In the genomic region with DNA sequence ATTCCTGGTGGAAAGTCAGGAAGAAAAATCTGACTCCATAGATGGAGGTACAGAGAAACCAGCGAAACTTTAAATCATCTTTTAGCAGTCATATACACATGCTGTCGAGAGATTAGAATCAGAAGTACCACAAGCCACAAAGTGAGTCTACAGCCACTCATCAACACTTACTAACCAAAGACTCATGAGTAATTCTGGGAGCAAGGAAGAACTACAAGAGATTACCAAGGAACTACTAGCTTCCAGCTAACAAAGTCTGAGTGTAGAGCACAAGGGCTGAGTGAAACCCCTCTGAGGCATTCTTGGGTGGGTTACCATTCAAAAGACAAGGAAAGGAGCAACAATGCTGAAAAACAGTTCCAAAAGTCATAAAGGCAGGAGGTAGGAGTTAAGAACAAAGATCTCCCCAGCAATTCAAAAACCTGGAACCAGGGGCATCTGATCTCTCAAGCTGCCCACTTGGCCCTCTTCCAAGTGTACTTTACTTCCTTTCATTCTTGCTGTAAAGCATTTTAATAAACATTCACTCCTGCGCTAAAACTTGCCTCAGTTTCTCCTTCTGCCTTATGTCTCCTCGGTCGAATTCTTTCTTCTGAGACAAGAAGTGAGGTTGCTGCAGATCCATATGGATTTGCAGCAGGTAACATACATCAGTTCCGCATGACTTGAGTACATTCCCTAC, we compare ENCODE assay signal across 8 cellular contexts. TPM values are rescaled to one million over a fixed set of nuclear protein-coding genes. Genes with fewer than 3 reads are reported as not detected.
DNase-seq lines count a peak whose midpoint lies in the region; ATAC-seq and TF ChIP-seq lines count a peak whose summit lies in the region.

No MANE protein-coding gene starts in this region.

- H4K5ac ChIP-seq in H9 (ENCODE audit: insufficient read length, low read depth, low read length): no peak overlapping the region

- H4K20me1 ChIP-seq in H9 (ENCODE audit: control insufficient read depth, insufficient read depth, insufficient read length): no peaks in the 10 kb centered on the region

- POLR2A ChIA-PET in HEK293 (lab: Yijun Ruan, JAX): interaction anchor here (1.0 kb wide), 1 partner anchor 13 kb away, joined by 5 read pairs; a partner anchor contains a TSS

- H3K56ac ChIP-seq in H9 (ENCODE audit: insufficient read length, low read depth, low read length): no peak overlapping the region

- H3K79me2 ChIP-seq in H9 (ENCODE audit: insufficient read depth, low read length): peaks cover 25% of the 10 kb centered on the region

- H4K91ac ChIP-seq in H9 (ENCODE audit: insufficient read length, low read depth, low read length): no peak overlapping the region

- H3K4me3 ChIP-seq in HEK293 (ENCODE audit: low read depth, low read length) (no peak overlapping the region), stomach (peak overlapping the region in 3 of 4 donors; percentile 2 to 34 (median 19)), upper lobe of left lung (peak overlapping the region in 1 of 4 donors; percentile 22)

- H3K4ac ChIP-seq in H9 (ENCODE audit: low read depth, low read length): no peak overlapping the region

- H3K18ac ChIP-seq in H9 (ENCODE audit: insufficient read length, low read depth, low read length): no peak overlapping the region

- TF ChIP-seq EP300 in stomach (IDR thresholded peaks at IDR 0.05) (no peak), upper lobe of left lung (IDR thresholded peaks at IDR 0.05) (no peak)

- H3K36me3 Mint-ChIP-seq in dendritic cell treated with granulocyte-macrophage colony-stimulating factor and Interleukin-4, amounts not matched to agents 40 ng/mL and 50 ng/mL, for 4 days (ENCODE audit: low read depth): peaks cover 28% of the 10 kb centered on the region
- H3K36me3 Mint-ChIP-seq in H9 (ENCODE audit: insufficient read depth in 1 of 3, low read depth in 3 of 3): peaks cover 28 to 30% (median 29%) of the 10 kb centered on the region in 3 experiments

- no peak overlapping the region for H3T11ph ChIP-seq in H9 (ENCODE audit: low read length)

- CTCF ChIA-PET in HEK293 (lab: Yijun Ruan, JAX): interaction anchor here (1.3 to 2.7 kb wide), 3 partner anchors 10 to 31 kb away, joined by 3 to 16 read pairs (median 4); no protein-coding TSS in a partner anchor

- H2BK5ac ChIP-seq in H9 (ENCODE audit: insufficient read length, low read length): no peak overlapping the region

- no peak for ATAC-seq in upper lobe of left lung (ENCODE audit: low FRiP score in 2 of 2)

- no peak overlapping the region for H3K27ac ChIP-seq in HEK293 (ENCODE audit: extremely low read depth, low read depth, low read length)
- peak overlapping the region; percentile 61 to 77 (median 74) for H3K27ac ChIP-seq in stomach
- H3K27ac ChIP-seq in H9 (ENCODE audit: insufficient read length, low read depth, low read length): no peak overlapping the region
- peak overlapping the region in 1 of 4 donors; percentile 7 for H3K27ac ChIP-seq in upper lobe of left lung

- H3K4me1 Mint-ChIP-seq in dendritic cell treated with granulocyte-macrophage colony-stimulating factor and Interleukin-4, amounts not matched to agents 40 ng/mL and 50 ng/mL, for 4 days (ENCODE audit: low read depth): peaks cover 47% of the 10 kb centered on the region
- peaks cover 28 to 29% of the 10 kb centered on the region in 2 experiments for H3K4me1 Mint-ChIP-seq in H9

- no peak overlapping the region for H2BK12ac ChIP-seq in H9 (ENCODE audit: insufficient read length, low read depth, low read length)

- H3K4me2 ChIP-seq in H9 (ENCODE audit: insufficient read depth, insufficient read length, low read length): no peak overlapping the region

- H2AFZ ChIP-seq in H9 (ENCODE audit: low read length): no peak overlapping the region

- 44 to 77% (median 55%) methylated on average over 6 of the region's 6 CpGs for WGBS in stomach, 5 donors
- no CpG with 5 or more reads among the region's 6 CpGs for WGBS in H9 (ENCODE audit: extremely low coverage, insufficient read length, low lambda C conversion rate)
- 56 to 69% methylated on average over 6 of the region's 6 CpGs for WGBS in upper lobe of left lung, 2 donors

- H3K36me3 ChIP-seq in HEK293 (ENCODE audit: control insufficient read depth in 2 of 2, insufficient read depth in 1 of 2, low read length in 2 of 2) (peaks cover 0 to 26% of the 10 kb centered on the region in 2 experiments; a peak in 2 of 3 replicates), stomach (peaks cover 7 to 19% (median 13%) of the 10 kb centered on the region in 4 donors), upper lobe of left lung (peaks cover 0 to 7% (median 0%) of the 10 kb centered on the region in 4 donors)

- H3K27me3 ChIP-seq in stomach (no peaks in the 10 kb centered on the region), H9 (ENCODE audit: insufficient read depth, low read length) (no peaks in the 10 kb centered on the region), upper lobe of left lung (no peaks in the 10 kb centered on the region)

- no peak overlapping the region for H3K23ac ChIP-seq in H9 (ENCODE audit: insufficient read length, low read depth, low read length)

- peaks cover 3% of the 10 kb centered on the region for H3K79me1 ChIP-seq in H9 (ENCODE audit: insufficient read depth, low read depth, low read length, poor library complexity, severe bottlenecking)

- H4K8ac ChIP-seq in H9 (replicated peaks; ENCODE audit: insufficient read length, low read depth, low read length): no peak overlapping the region

- H3K4me3 Mint-ChIP-seq in dendritic cell treated with granulocyte-macrophage colony-stimulating factor and Interleukin-4, amounts not matched to agents 40 ng/mL and 50 ng/mL, for 4 days: no peak overlapping the region
- no peak overlapping the region for H3K4me3 Mint-ChIP-seq in H9

- intact Hi-C loops in dendritic cell treated with granulocyte-macrophage colony-stimulating factor and Interleukin-4, amounts not matched to agents 40 ng/mL and 50 ng/mL, for 4 days (cut with micrococcal nuclease): no loop called here
- intact Hi-C loops in stomach (cut with DNase I; ENCODE audit: low total_unique reads): no loop called here

- TF ChIP-seq POLR2A in stomach (IDR thresholded peaks at IDR 0.05): no peak
- TF ChIP-seq POLR2A in upper lobe of left lung (IDR thresholded peaks at IDR 0.05): no peak

- H3K9me3 Mint-ChIP-seq in dendritic cell treated with granulocyte-macrophage colony-stimulating factor and Interleukin-4, amounts not matched to agents 40 ng/mL and 50 ng/mL, for 4 days: peaks cover 11% of the 10 kb centered on the region
- peaks cover 23 to 24% of the 10 kb centered on the region in 2 experiments for H3K9me3 Mint-ChIP-seq in H9

- H2BK15ac ChIP-seq in H9 (ENCODE audit: low read depth, low read length): no peak overlapping the region

- no peak overlapping the region for H2AK5ac ChIP-seq in H9 (ENCODE audit: insufficient read length, low read length)

- no peak overlapping the region for H3K14ac ChIP-seq in H9 (ENCODE audit: insufficient read depth, low read length)

- H2BK120ac ChIP-seq in H9 (ENCODE audit: low read depth, low read length, poor library complexity, severe bottlenecking): no peak overlapping the region

- no peak overlapping the region for H3K9ac ChIP-seq in H9 (ENCODE audit: extremely low read depth, insufficient read length, low read length)

- no peak overlapping the region for H2BK20ac ChIP-seq in H9 (ENCODE audit: low read depth, low read length, poor library complexity, severe bottlenecking)

- H3K23me2 ChIP-seq in H9 (ENCODE audit: insufficient read length, low read depth, low read length, poor library complexity, severe bottlenecking): no peaks in the 10 kb centered on the region

- H3K9me3 ChIP-seq in HEK293 (ENCODE audit: control insufficient read depth, insufficient read depth, low read depth, low read length) (no peaks in the 10 kb centered on the region), stomach (peaks cover 0 to 6% (median 0%) of the 10 kb centered on the region in 4 donors), H9 (ENCODE audit: control insufficient read depth, low read depth, low read length) (no peaks in the 10 kb centered on the region), upper lobe of left lung (no peaks in the 10 kb centered on the region)

- peak; percentile 70 for DNase-seq in NCI-H82 (lab: John Stamatoyannopoulos, UW)
- DNase-seq in NCI-H82 treated with DMSO at 0.1 percent for 48 hours (lab: John Stamatoyannopoulos, UW; ENCODE audit: unreplicated experiment): no peak
- DNase-seq in NCI-H2171 (lab: John Stamatoyannopoulos, UW): peak; percentile 15
- no peak for DNase-seq in stomach
- no peak for DNase-seq in H9
- DNase-seq in upper lobe of left lung: no peak

- TF ChIP-seq CTCF in HEK293 (tag by site-specific recombination; IDR thresholded peaks at IDR 0.05): no peak
- no peak for TF ChIP-seq CTCF in stomach (IDR thresholded peaks at IDR 0.05)
- no peak for TF ChIP-seq CTCF in H9 (conservative IDR thresholded peaks at IDR 0.05)
- no peak for TF ChIP-seq CTCF in upper lobe of left lung (IDR thresholded peaks at IDR 0.05)

- no peaks in the 10 kb centered on the region for H3K4me1 ChIP-seq in HEK293 (ENCODE audit: control insufficient read depth, insufficient read depth, low read length)
- H3K4me1 ChIP-seq in stomach: peaks cover 28 to 58% (median 44%) of the 10 kb centered on the region in 4 donors
- no peaks in the 10 kb centered on the region for H3K4me1 ChIP-seq in H9 (ENCODE audit: insufficient read depth, low read length)
- H3K4me1 ChIP-seq in upper lobe of left lung: peaks cover 21 to 36% (median 24%) of the 10 kb centered on the region in 4 donors

- peak overlapping the region; percentile 39 for H3K27ac Mint-ChIP-seq in dendritic cell treated with granulocyte-macrophage colony-stimulating factor and Interleukin-4, amounts not matched to agents 40 ng/mL and 50 ng/mL, for 4 days
- H3K27ac Mint-ChIP-seq in H9: peak overlapping the region in 1 of 3 experiments; percentile 85; a peak in 3 of 7 replicates

- H3K27me3 Mint-ChIP-seq in dendritic cell treated with granulocyte-macrophage colony-stimulating factor and Interleukin-4, amounts not matched to agents 40 ng/mL and 50 ng/mL, for 4 days: no peaks in the 10 kb centered on the region
- H3K27me3 Mint-ChIP-seq in H9 (ENCODE audit: low read depth): no peaks in the 10 kb centered on the region; the same call in 1 of the 2 replicates

TF ChIP-seq in HEK293, 187 proteins besides CTCF, POLR2A, EP300 and RAD21 (continues in another document):
- TF ChIP-seq ZNF548 (tag by site-specific recombination; IDR thresholded peaks at IDR 0.05) (no peak), ZNF2 (tag by site-specific recombination; IDR thresholded peaks at IDR 0.05) (no peak), ZNF239 (tag by site-specific recombination; IDR thresholded peaks at IDR 0.05) (no peak), ZNF19 (tag by site-specific recombination; IDR thresholded peaks at IDR 0.05; ENCODE audit: low read depth) (no peak), ZNF626 (tag by site-specific recombination; IDR thresholded peaks at IDR 0.05) (no peak), ZBTB7A (tag by site-specific recombination; IDR thresholded peaks at IDR 0.05; ENCODE audit: low read depth) (no peak), OVOL3 (tag by site-specific recombination; IDR thresholded peaks at IDR 0.05) (no peak)

RNA-seq across cellular contexts. Expression of a gene that starts 13.0 kb away (rescaled TPM):
- total RNA-seq in stomach (10 to 100 TPM; 14.8 to 76.9 (median 40.6) TPM), H9 (2021) (66.8 and 70.5 TPM in 2 replicates), upper lobe of left lung (10 to 100 TPM; 27.7 to 70.1 (median 32.9) TPM)
- 10 to 100 TPM in 1 of 3 donors, 1 to 10 TPM in 2; 6.1 to 21.8 (median 7.8) TPM for polyA plus RNA-seq in stomach

Comparison
In these comparisons a context has a peak if more than half of its experiments do, and no peak if none do; other contexts are left out.
1. DNase-seq: peak in NCI-H82 (single experiment) and NCI-H2171 (single experiment); none in NCI-H82 treated with DMSO at 0.1 percent for 48 hours (single experiment), stomach (single experiment), H9 (single experiment) and upper lobe of left lung (0 of 2).
2. H3K27ac ChIP-seq: peak in stomach (5 of 5); none in HEK293 (single experiment) and H9 (single experiment).